2 cellular contexts compared by ENCODE assay signal in genomic region chr2:158902005-158902398, GRCh38.
TF ChIP-seq lines count a peak whose summit lies in the region.

No MANE protein-coding gene starts in this region.

TF ChIP-seq in HepG2, 621 proteins besides CTCF, POLR2A, EP300 and RAD21 (continued from another document):
- TF ChIP-seq ZSCAN22 (CRISPR knock-in tag; IDR thresholded peaks at IDR 0.05): no peak

TF ChIP-seq in K562, 482 proteins besides CTCF, POLR2A, EP300 and RAD21:
- TF ChIP-seq ZBTB49 (CRISPR knock-in tag; IDR thresholded peaks at IDR 0.05; ENCODE audit: borderline replicate concordance) (no peak), ADNP (tag; IDR thresholded peaks at IDR 0.05) (peak; percentile 60; the same call in 1 of the 2 replicates), CBX5 (IDR thresholded peaks at IDR 0.05; ENCODE audit: borderline replicate concordance, low read depth) (no peak), EWSR1 (IDR thresholded peaks at IDR 0.05; ENCODE audit: borderline replicate concordance, low read depth, partially characterized antibody) (no peak), SIN3B (IDR thresholded peaks at IDR 0.05; ENCODE audit: low read depth) (no peak), RBM34 (IDR thresholded peaks at IDR 0.05; ENCODE audit: borderline replicate concordance, insufficient read depth, low read length) (no peak), TAF1 (IDR thresholded peaks at IDR 0.05; ENCODE audit: control insufficient read depth, extremely low read depth, insufficient read depth, low read length, severe bottlenecking) (no peak), BCOR (IDR thresholded peaks at IDR 0.05) (0 out of 2 replicates have a peak, but pooled peaks have one; percentile 15), KDM1A (IDR thresholded peaks at IDR 0.05) (0 out of 4 replicates have a peak, but pooled peaks of 1 of the 2 experiments have one; percentile 30), CLOCK (CRISPR knock-in tag; IDR thresholded peaks at IDR 0.05; ENCODE audit: borderline replicate concordance) (no peak), VEZF1 (CRISPR knock-in tag; IDR thresholded peaks at IDR 0.05) (no peak), DACH1 (IDR thresholded peaks at IDR 0.05; ENCODE audit: partially characterized antibody) (no peak), ARID1B (IDR thresholded peaks at IDR 0.05) (no peak), ZFP30 (CRISPR knock-in tag; IDR thresholded peaks at IDR 0.05; ENCODE audit: borderline replicate concordance) (no peak), SMC3 (conservative IDR thresholded peaks at IDR 0.05; ENCODE audit: insufficient read depth, low read depth, low read length) (no peak), XRCC3 (IDR thresholded peaks at IDR 0.05) (no peak), KDM4B (IDR thresholded peaks at IDR 0.05; ENCODE audit: borderline replicate concordance in 2 of 2, low read depth in 1 of 2) (no peak), MCM5 (IDR thresholded peaks at IDR 0.05; ENCODE audit: low read depth) (no peak), NR2C2 (CRISPR knock-in tag; IDR thresholded peaks at IDR 0.05) (no peak), NR2C2 (tag; IDR thresholded peaks at IDR 0.05) (no peak), RBM25 (IDR thresholded peaks at IDR 0.05; ENCODE audit: low read depth, low read length, severe bottlenecking) (peak; percentile 96), POLR2B (IDR thresholded peaks at IDR 0.05; ENCODE audit: low read depth, partially characterized antibody) (no peak), HMBOX1 (IDR thresholded peaks at IDR 0.05) (no peak), ZNF830 (CRISPR knock-in tag; IDR thresholded peaks at IDR 0.05) (no peak)
